15 cellular contexts compared by ENCODE assay signal in the genomic region with DNA sequence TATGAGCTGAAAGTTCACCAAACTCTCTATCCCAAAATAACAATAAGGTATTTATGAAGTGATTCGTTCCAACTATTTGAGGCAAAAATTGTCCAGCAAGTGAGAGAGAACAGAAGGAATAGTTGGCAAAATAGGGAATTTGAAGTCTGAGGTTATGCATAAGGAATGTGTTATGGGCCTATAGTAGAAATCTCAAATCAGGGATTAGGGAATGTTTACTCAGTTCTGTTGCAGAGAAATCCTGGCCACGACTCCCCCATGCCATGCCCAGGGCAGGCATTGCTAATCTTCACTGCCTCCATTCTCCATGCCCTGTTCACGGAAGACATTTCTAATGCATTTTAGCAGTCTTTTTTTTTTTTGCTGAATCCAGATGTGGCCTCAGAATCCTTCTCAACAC. TPM values are rescaled to one million over a fixed set of nuclear protein-coding genes. Genes with fewer than 3 reads are reported as not detected.
DNase-seq lines count a peak whose midpoint lies in the region; ATAC-seq and TF ChIP-seq lines count a peak whose summit lies in the region.
"Had no signal": no experiment of that assay in that cellular context is flagged by ENCODE, and none has a peak within 500 bp of the region (broad histone marks: within the 10 kb centered on the region; RNA-seq: fewer than 3 reads in every experiment).

No MANE protein-coding gene starts in this region.

- intact Hi-C loops in psoas muscle (cut with DNase I), result no loop called here
- intact Hi-C loops in adrenal gland (cut with DNase I), result no loop called here

- peak; percentile 49 for ATAC-seq in RWPE2 (ENCODE audit: low read depth)
- peak; percentile 49 for ATAC-seq in esophagus mucosa
- no peak for ATAC-seq in GM18907 (IDR thresholded peaks at IDR 0.05; ENCODE audit: unreplicated experiment)
- no peak for ATAC-seq in psoas muscle
- ATAC-seq in HG02763 (IDR thresholded peaks at IDR 0.05; ENCODE audit: unreplicated experiment), result no peak
- ATAC-seq: upper lobe of right lung had no signal

- peak overlapping the region; percentile 35 for H3K4me3 Mint-ChIP-seq in nephron progenitor cell
- H3K4me3 Mint-ChIP-seq: naive B cell had no signal

- DNase-seq in AG08395 (ENCODE audit: low spot score) (peak; percentile 74), RWPE2 (ENCODE audit: low spot score) (no peak), nephron progenitor cell (no peak), psoas muscle (no peak), adrenal gland (no peak)
- DNase-seq: activated CD4-positive, CD25-positive, alpha-beta regulatory T cell treated with anti-CD3 and anti-CD28 coated beads, Interleukin-2, amount 50 U/mL, for 72 hours; activated T-cell treated with anti-CD3 and anti-CD28 coated beads, Interleukin-2, amount 50 U/mL, for 1 hour; amygdala; DMS 273 treated with DMSO at 0.1 percent for 48 hours; naive B cell; NCI-H146; upper lobe of right lung had no signal

- H3K36me3 ChIP-seq in RWPE2 (ENCODE audit: low read depth) (peaks cover 83% of the 10 kb centered on the region), psoas muscle (ENCODE audit: insufficient read depth in 1 of 2, low read depth in 1 of 2) (no peaks in the 10 kb centered on the region), adrenal gland (replicated peaks in 1 of 2) (no peaks in the 10 kb centered on the region)
- H3K36me3 ChIP-seq: upper lobe of right lung had no signal

- H3K27ac ChIP-seq in RWPE2 (ENCODE audit: poor library complexity, severe bottlenecking), result peak overlapping the region; percentile 94
- no peak overlapping the region for H3K27ac ChIP-seq in psoas muscle
- H3K27ac ChIP-seq in adrenal gland, result no peak overlapping the region
- H3K27ac ChIP-seq: upper lobe of right lung had no signal

- no peaks in the 10 kb centered on the region for H3K27me3 Mint-ChIP-seq in nephron progenitor cell (ENCODE audit: low read depth, poor library complexity)
- H3K27me3 Mint-ChIP-seq: naive B cell had no signal

- H3K27me3 ChIP-seq in RWPE2 (ENCODE audit: insufficient read depth, poor library complexity, severe bottlenecking) (no peaks in the 10 kb centered on the region), psoas muscle (ENCODE audit: insufficient read depth in 3 of 3, low read length in 2 of 3) (no peaks in the 10 kb centered on the region), adrenal gland (no peaks in the 10 kb centered on the region)
- H3K27me3 ChIP-seq: upper lobe of right lung had no signal

- H3K9me3 Mint-ChIP-seq in nephron progenitor cell, result no peaks in the 10 kb centered on the region
- H3K9me3 Mint-ChIP-seq: naive B cell had no signal

- WGBS in psoas muscle, 3 donors, result 45 to 59% (median 46%) methylated on average over 3 of the region's 3 CpGs
- WGBS in adrenal gland, 4 donors, result 64 to 85% (median 78%) methylated on average over 3 of the region's 3 CpGs

- H3K9me3 ChIP-seq in RWPE2 (ENCODE audit: severe bottlenecking) (no peaks in the 10 kb centered on the region), psoas muscle (no peaks in the 10 kb centered on the region), adrenal gland (replicated peaks in 1 of 3) (no peaks in the 10 kb centered on the region)
- H3K9me3 ChIP-seq: upper lobe of right lung had no signal

- H3K4me1 ChIP-seq in RWPE2 (ENCODE audit: insufficient read depth, poor library complexity, severe bottlenecking), result peaks cover 48% of the 10 kb centered on the region
- no peaks in the 10 kb centered on the region for H3K4me1 ChIP-seq in psoas muscle
- peaks cover 12 to 24% of the 10 kb centered on the region in 2 donors for H3K4me1 ChIP-seq in adrenal gland (replicated peaks in 1 of 2)
- H3K4me1 ChIP-seq: upper lobe of right lung had no signal

- no peak for TF ChIP-seq POLR2A in adrenal gland (IDR thresholded peaks at IDR 0.05)

- no peaks in the 10 kb centered on the region for H3K36me3 Mint-ChIP-seq in nephron progenitor cell (ENCODE audit: low read depth)
- H3K36me3 Mint-ChIP-seq: naive B cell had no signal

- H3K4me3 ChIP-seq in RWPE2 (ENCODE audit: severe bottlenecking) (no peak overlapping the region), psoas muscle (no peak overlapping the region), adrenal gland (no peak overlapping the region)
- H3K4me3 ChIP-seq: upper lobe of right lung had no signal

- H3K27ac Mint-ChIP-seq in nephron progenitor cell, result peak overlapping the region; percentile 59

- TF ChIP-seq CTCF in RWPE2 (IDR thresholded peaks at IDR 0.05; ENCODE audit: poor library complexity, severe bottlenecking) (no peak), nephron progenitor cell (IDR thresholded peaks at IDR 0.05) (no peak), psoas muscle (IDR thresholded peaks at IDR 0.05) (no peak), adrenal gland (IDR thresholded peaks at IDR 0.05) (no peak)

- peaks cover 82% of the 10 kb centered on the region for H3K4me1 Mint-ChIP-seq in nephron progenitor cell

RNA-seq across cellular contexts. Expression of gene FLNB, which starts 58.6 kb away (rescaled TPM):
- total RNA-seq in esophagus mucosa (124 TPM), psoas muscle (10 to 100 TPM; 11.6 to 17.9 (median 15.4) TPM), adrenal gland (100 to 1,000 TPM in 6 of 8 donors, 10 to 100 TPM in 2; 84.6 to 278 (median 120) TPM)
- polyA plus RNA-seq in psoas muscle (10 to 100 TPM in 2 of 3 donors, 1 to 10 TPM in 1; 6.4 to 14.7 (median 11.0) TPM), adrenal gland (100 to 1,000 TPM in 2 of 3 donors, 10 to 100 TPM in 1; 94.9 to 174 (median 138) TPM)

Comparison
In these comparisons a context has a peak if more than half of its experiments do, and no peak if none do; other contexts are left out.
1. ATAC-seq: peak in RWPE2 (single experiment) and esophagus mucosa (single experiment); none in GM18907 (single experiment), psoas muscle (0 of 4) and HG02763 (single experiment).